In the genomic region with DNA sequence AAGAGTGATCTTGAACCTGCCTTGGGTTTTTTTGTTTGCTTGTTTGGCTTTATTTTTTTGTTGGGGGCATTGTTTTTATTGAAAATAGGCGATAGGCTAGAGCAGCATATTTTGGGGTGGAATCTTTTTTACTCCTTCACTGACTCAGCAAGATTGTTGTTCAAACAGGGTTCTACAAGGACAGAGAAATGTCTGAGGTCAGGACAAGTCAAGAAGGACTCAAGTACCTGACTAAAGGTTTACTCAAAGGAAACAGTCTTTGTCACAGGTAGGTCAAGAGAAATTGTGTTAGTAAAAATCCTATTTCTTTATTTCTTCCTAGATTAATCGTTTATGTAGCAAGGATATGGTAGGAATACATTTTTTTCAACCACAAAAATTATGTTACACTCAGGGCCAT, we compare ENCODE assay signal across 26 cellular contexts.
"Had no signal": no experiment of that assay in that cellular context is flagged by ENCODE, and none has a peak within 500 bp of the region (broad histone marks: within the 10 kb centered on the region; RNA-seq: fewer than 3 reads in every experiment).

No MANE protein-coding gene starts in this region.

- FAIRE-seq: small intestine, urothelium cell line had no signal

- ATAC-seq: natural killer cell; psoas muscle; right cardiac atrium; right lobe of liver; stimulated activated effector memory CD8-positive, alpha-beta T cell treated with anti-CD3 and anti-CD28 coated beads, Interleukin-12 subunit alpha, Interleukin-12 subunit beta, amount 100 ng/mL, for 72 hours; stimulated activated naive B cell treated with anti-CD40 and anti-IgM and Interleukin-4, amounts not matched to agents 10 μg/mL and 1 μg/mL and 100 μg/mL, for 72 hours; stimulated activated naive CD8-positive, alpha-beta T cell treated with anti-CD3 and anti-CD28 coated beads, Interleukin-15, amount 100 ng/mL, for 72 hours; stimulated activated naive CD8-positive, alpha-beta T cell treated with anti-CD3 and anti-CD28 coated beads, Interleukin-15, Interleukin-2, amounts not matched to agents 100 U/mL and 50 U/mL, for 24 hours had no signal

- H3K4me3 ChIP-seq: neural progenitor cell, ovary, psoas muscle, right lobe of liver, sigmoid colon, suprapubic skin, testis, tibial artery, transverse colon, vagina had no signal

- H3K36me3 ChIP-seq: neural progenitor cell, ovary, right lobe of liver, sigmoid colon, suprapubic skin, tibial artery, transverse colon, vagina had no signal

- H3K27me3 ChIP-seq: neural progenitor cell, ovary, right lobe of liver, sigmoid colon, suprapubic skin, testis, tibial artery, transverse colon, vagina had no signal

- H3K4me1 ChIP-seq: neural progenitor cell, parathyroid adenoma, psoas muscle, right lobe of liver, sigmoid colon, suprapubic skin, testis, tibial artery, transverse colon, vagina had no signal

- H3K9me3 ChIP-seq: ovary, right lobe of liver, sigmoid colon, suprapubic skin, testis, tibial artery, transverse colon, vagina had no signal

- H3K27ac ChIP-seq: neural progenitor cell, ovary, parathyroid adenoma, psoas muscle, right lobe of liver, sigmoid colon, suprapubic skin, testis, tibial artery, transverse colon, vagina had no signal

- DNase-seq: natural killer cell; occipital lobe; ovary; posterior cingulate gyrus; psoas muscle; right cardiac atrium; right lobe of liver; sigmoid colon; small intestine; stimulated activated CD4-positive, alpha-beta T cell treated with anti-CD3 and anti-CD28 coated beads, Interleukin-15, amount 100 ng/mL, for 24 hours; stimulated activated CD4-positive, alpha-beta T cell treated with anti-CD3 and anti-CD28 coated beads, Interleukin-2, amount 100 ng/mL, for 24 hours; stimulated activated CD4-positive, alpha-beta T cell treated with anti-CD3 and anti-CD28 coated beads, Interleukin-2, amount 100 ng/mL, for 48 hours; stimulated activated CD4-positive, alpha-beta T cell treated with anti-CD3 and anti-CD28 coated beads, Interleukin-4, amount 100 ng/mL, for 24 hours; stimulated activated naive B cell treated with anti-CD40 and anti-IgM and Interleukin-4, amounts not matched to agents 10 μg/mL and 1 μg/mL and 100 μg/mL, for 72 hours; stimulated activated naive CD8-positive, alpha-beta T cell treated with anti-CD3 and anti-CD28 coated beads, Interleukin-15, amount 100 ng/mL, for 72 hours; stimulated activated naive CD8-positive, alpha-beta T cell treated with anti-CD3 and anti-CD28 coated beads, Interleukin-15, Interleukin-2, amounts not matched to agents 100 U/mL and 50 U/mL, for 24 hours; substantia nigra; testis; tibial artery; transverse colon had no signal
